1 cellular context compared by ENCODE assay signal in genomic region chr1:4700801-4701200, GRCh38.
TF ChIP-seq lines count a peak whose summit lies in the region.

No MANE protein-coding gene starts in this region.

TF ChIP-seq in H1, 55 proteins besides CTCF, POLR2A, EP300 and RAD21 (continued from another document):
- TF ChIP-seq CHD7 (IDR thresholded peaks at IDR 0.05; ENCODE audit: insufficient replicate concordance, low read length) (no peak), BRCA1 (IDR thresholded peaks at IDR 0.05; ENCODE audit: low read depth, low read length) (no peak), E2F6 (IDR thresholded peaks at IDR 0.05) (no peak), MAX (IDR thresholded peaks at IDR 0.05) (no peak), RNF2 (IDR thresholded peaks at IDR 0.05; ENCODE audit: borderline replicate concordance, low read depth, low read length, missing control alignments, poor library complexity, severe bottlenecking) (no peak), USF2 (IDR thresholded peaks at IDR 0.05; ENCODE audit: low read length) (no peak), CBX8 (IDR thresholded peaks at IDR 0.05; ENCODE audit: borderline replicate concordance, low read depth, low read length) (no peak), ZNF274 (IDR thresholded peaks at IDR 0.05; ENCODE audit: borderline replicate concordance, extremely low read depth, low read length) (no peak), SIX5 (IDR thresholded peaks at IDR 0.05; ENCODE audit: low read depth, low read length) (no peak)
